In genomic region chr2:230732914-230733401, GRCh38 we compare ENCODE assay signal across 26 cellular contexts. TPM values are rescaled to one million over a fixed set of nuclear protein-coding genes. Genes with fewer than 3 reads are reported as not detected.
DNase-seq lines count a peak whose midpoint lies in the region; ATAC-seq lines count a peak whose summit lies in the region.
"Had no signal": no experiment of that assay in that cellular context is flagged by ENCODE, and none has a peak within 500 bp of the region (broad histone marks: within the 10 kb centered on the region; RNA-seq: fewer than 3 reads in every experiment).

No MANE protein-coding gene starts in this region.

- POLR2A ChIA-PET in T-cell (lab: Charles Lee) = no interaction called here

- H3K9me3 Mint-ChIP-seq in activated naive CD8-positive, alpha-beta T cell (ENCODE audit: low read depth) = no peaks in the 10 kb centered on the region
- no peaks in the 10 kb centered on the region for H3K9me3 Mint-ChIP-seq in activated naive CD8-positive, alpha-beta T cell treated with anti-CD3 and anti-CD28 coated beads, Interleukin-2, amount 50 U/mL, for 24 hours
- H3K9me3 Mint-ChIP-seq in T-cell = no peaks in the 10 kb centered on the region
- no peaks in the 10 kb centered on the region for H3K9me3 Mint-ChIP-seq in effector memory CD8-positive, alpha-beta T cell

- CTCF ChIA-PET in T-cell (lab: Charles Lee) = interaction anchor here (0.6 to 0.7 kb wide), 3 partner anchors 18 to 781 kb away, joined by 3 to 5 read pairs (median 3); no protein-coding TSS in a partner anchor

- ATAC-seq in activated naive CD8-positive, alpha-beta T cell treated with anti-CD3 and anti-CD28 coated beads, Interleukin-2, amount 50 U/mL, for 24 hours = no peak
- ATAC-seq in T-cell (replicated peaks in 1 of 4) (no peak), HG02938 (IDR thresholded peaks at IDR 0.05; ENCODE audit: unreplicated experiment) (no peak), GM18519 (IDR thresholded peaks at IDR 0.05; ENCODE audit: low FRiP score, unreplicated experiment) (no peak)
- no peak for ATAC-seq in effector memory CD8-positive, alpha-beta T cell (replicated peaks)
- ATAC-seq: HCT116 had no signal

- peak overlapping the region; percentile 1 for H3K4me3 Mint-ChIP-seq in activated naive CD8-positive, alpha-beta T cell
- no peak overlapping the region for H3K4me3 Mint-ChIP-seq in activated naive CD8-positive, alpha-beta T cell treated with anti-CD3 and anti-CD28 coated beads, Interleukin-2, amount 50 U/mL, for 24 hours
- H3K4me3 Mint-ChIP-seq in T-cell = peak overlapping the region in 1 of 3 donors; percentile 4
- H3K4me3 Mint-ChIP-seq in effector memory CD8-positive, alpha-beta T cell = no peak overlapping the region
- H3K4me3 Mint-ChIP-seq: B cell had no signal

- peak overlapping the region; percentile 6 for H3K27ac Mint-ChIP-seq in activated naive CD8-positive, alpha-beta T cell
- no peak overlapping the region for H3K27ac Mint-ChIP-seq in activated naive CD8-positive, alpha-beta T cell treated with anti-CD3 and anti-CD28 coated beads, Interleukin-2, amount 50 U/mL, for 24 hours
- H3K27ac Mint-ChIP-seq in T-cell = peak overlapping the region; percentile 19 to 36
- peak overlapping the region; percentile 3 to 44 for H3K27ac Mint-ChIP-seq in effector memory CD8-positive, alpha-beta T cell
- H3K27ac Mint-ChIP-seq: B cell had no signal

- no peaks in the 10 kb centered on the region for H3K27me3 Mint-ChIP-seq in activated naive CD8-positive, alpha-beta T cell
- H3K27me3 Mint-ChIP-seq in activated naive CD8-positive, alpha-beta T cell treated with anti-CD3 and anti-CD28 coated beads, Interleukin-2, amount 50 U/mL, for 24 hours = no peaks in the 10 kb centered on the region
- no peaks in the 10 kb centered on the region for H3K27me3 Mint-ChIP-seq in T-cell
- H3K27me3 Mint-ChIP-seq in effector memory CD8-positive, alpha-beta T cell = no peaks in the 10 kb centered on the region
- H3K27me3 Mint-ChIP-seq: B cell had no signal

- DNase-seq in activated naive CD8-positive, alpha-beta T cell treated with anti-CD3 and anti-CD28 coated beads, Interleukin-2, amount 50 U/mL, for 24 hours = no peak
- DNase-seq in T-cell (no peak), NCI-H2081 (lab: John Stamatoyannopoulos, UW) (no peak)
- no peak for DNase-seq in effector memory CD8-positive, alpha-beta T cell
- DNase-seq: ACHN; activated CD4-positive, alpha-beta T cell treated with anti-CD3 and anti-CD28 coated beads for 1 hour; activated CD8-positive, alpha-beta memory T cell treated with anti-CD3 and anti-CD28 coated beads for 24 hours; activated naive CD4-positive, alpha-beta T cell treated with Interleukin-2 at 50 U/mL for 16 hours; activated T-cell treated with anti-CD3 and anti-CD28 coated beads, Interleukin-2, amount 50 U/mL, for 1 hour; amniotic stem cell; brain microvascular endothelial cell; dorsolateral prefrontal cortex; esophagus squamous epithelium; NCI-H1092; NCI-H1694; NCI-H446 treated with DMSO at 0.1 percent for 48 hours; occipital lobe; sigmoid colon; stimulated activated CD4-positive, alpha-beta T cell treated with anti-CD3 and anti-CD28 coated beads, Interleukin-4, amount 100 ng/mL, for 24 hours; thyroid gland; uterus had no signal

- H3K36me3 Mint-ChIP-seq in activated naive CD8-positive, alpha-beta T cell = peaks cover 6% of the 10 kb centered on the region
- H3K36me3 Mint-ChIP-seq in activated naive CD8-positive, alpha-beta T cell treated with anti-CD3 and anti-CD28 coated beads, Interleukin-2, amount 50 U/mL, for 24 hours (ENCODE audit: low read depth) = peaks cover 19% of the 10 kb centered on the region
- peaks cover 3% of the 10 kb centered on the region for H3K36me3 Mint-ChIP-seq in T-cell
- peaks cover 7% of the 10 kb centered on the region for H3K36me3 Mint-ChIP-seq in effector memory CD8-positive, alpha-beta T cell (ENCODE audit: insufficient read depth)

- H3K4me1 Mint-ChIP-seq in activated naive CD8-positive, alpha-beta T cell (ENCODE audit: low read depth) = peaks cover 85% of the 10 kb centered on the region
- H3K4me1 Mint-ChIP-seq in activated naive CD8-positive, alpha-beta T cell treated with anti-CD3 and anti-CD28 coated beads, Interleukin-2, amount 50 U/mL, for 24 hours = peaks cover 83% of the 10 kb centered on the region
- H3K4me1 Mint-ChIP-seq in T-cell = peaks cover 78 to 84% (median 82%) of the 10 kb centered on the region in 3 donors
- H3K4me1 Mint-ChIP-seq in effector memory CD8-positive, alpha-beta T cell (ENCODE audit: low read depth in 2 of 2) = peaks cover 49 to 59% of the 10 kb centered on the region in 2 donors

RNA-seq across cellular contexts. Expression of gene CAB39, which starts 20.3 kb away (rescaled TPM):
- 100 to 1,000 TPM in 1 of 5 donors, 10 to 100 TPM in 4; 91.7 to 102 (median 96.7) TPM for total RNA-seq in T-cell
